In the genomic region with DNA sequence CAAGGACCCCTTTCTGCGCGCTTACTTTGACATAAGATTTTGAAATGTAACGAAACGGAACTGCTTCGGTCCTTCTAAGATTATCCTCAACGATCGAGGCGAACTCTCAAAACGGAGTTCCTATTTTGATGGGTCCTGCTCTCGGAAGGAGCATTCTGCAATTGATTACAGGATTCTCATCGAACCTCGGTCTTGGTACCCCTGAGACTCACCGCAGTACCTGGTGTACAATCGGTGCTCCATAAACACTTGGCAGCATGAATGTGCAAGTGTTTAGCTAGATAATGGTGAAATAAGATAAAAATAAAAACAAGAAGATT, we compare ENCODE assay signal across 8 cellular contexts. TPM values are rescaled to one million over a fixed set of nuclear protein-coding genes. Genes with fewer than 3 reads are reported as not detected.
DNase-seq lines count a peak whose midpoint lies in the region; ATAC-seq, FAIRE-seq and TF ChIP-seq lines count a peak whose summit lies in the region.

No MANE protein-coding gene starts in this region.

- peaks cover 1% of the 10 kb centered on the region for H3K36me3 Mint-ChIP-seq in astrocyte (ENCODE audit: low read depth, unreplicated experiment)

- H3K79me2 ChIP-seq in astrocyte (ENCODE audit: insufficient read depth, low read length), result peaks cover 45% of the 10 kb centered on the region

- intact Hi-C loops in uterus (cut with DNase I; ENCODE audit: low total_unique reads), result no loop called here

- H3K27me3 Mint-ChIP-seq in astrocyte (ENCODE audit: low read depth, unreplicated experiment), result no peaks in the 10 kb centered on the region

- 2% methylated on average over 14 of the region's 14 CpGs for WGBS in liver

- H3K9me3 Mint-ChIP-seq in astrocyte (ENCODE audit: unreplicated experiment), result no peaks in the 10 kb centered on the region

- peak overlapping the region; percentile 94 for H2AFZ ChIP-seq in astrocyte (ENCODE audit: low read depth, low read length)

- H3K27me3 ChIP-seq in astrocyte (ENCODE audit: insufficient read depth, low read length) (no peaks in the 10 kb centered on the region), liver (ENCODE audit: control insufficient read depth in 4 of 4, insufficient read depth in 4 of 4, low read length in 3 of 4) (no peaks in the 10 kb centered on the region), uterus (no peaks in the 10 kb centered on the region)

- peaks cover 6% of the 10 kb centered on the region for H3K4me1 Mint-ChIP-seq in astrocyte (ENCODE audit: low read depth, unreplicated experiment)

- H3K27ac ChIP-seq in astrocyte (ENCODE audit: low read depth, low read length), result peak overlapping the region; percentile 92
- peak overlapping the region; percentile 74 to 92 for H3K27ac ChIP-seq in liver (ENCODE audit: low read depth in 1 of 2, low read length in 2 of 2)
- peak overlapping the region; percentile 88 to 90 for H3K27ac ChIP-seq in uterus

- peak overlapping the region; percentile 93 for H3K4me3 Mint-ChIP-seq in astrocyte (ENCODE audit: unreplicated experiment)

- no peaks in the 10 kb centered on the region for H3K4me1 ChIP-seq in astrocyte (ENCODE audit: insufficient read depth, low read length)
- H3K4me1 ChIP-seq in liver (ENCODE audit: control insufficient read depth in 4 of 4, insufficient read depth in 4 of 4, low read length in 3 of 4), result peaks cover 0 to 25% (median 17%) of the 10 kb centered on the region in 4 donors
- no peaks in the 10 kb centered on the region for H3K4me1 ChIP-seq in uterus

- H3K36me3 ChIP-seq in astrocyte (ENCODE audit: insufficient read depth, low read length) (peaks cover 16% of the 10 kb centered on the region), liver (ENCODE audit: control insufficient read depth in 4 of 4, insufficient read depth in 3 of 4, low read depth in 1 of 4, low read length in 3 of 4) (peaks cover 0 to 13% (median 9%) of the 10 kb centered on the region in 4 donors), uterus (no peaks in the 10 kb centered on the region)

- FAIRE-seq in astrocyte (lab: Jason Lieb, UNC), result no peak

- TF ChIP-seq CTCF in astrocyte (IDR thresholded peaks at IDR 0.05; ENCODE audit: insufficient read depth, low read depth, low read length), result no peak
- no peak for TF ChIP-seq CTCF in liver (IDR thresholded peaks at IDR 0.05; ENCODE audit: low read depth, low read length, missing input control)
- no peak for TF ChIP-seq CTCF in uterus (IDR thresholded peaks at IDR 0.05)

- no peaks in the 10 kb centered on the region for H4K20me1 ChIP-seq in astrocyte (ENCODE audit: insufficient read depth, low read length)

- DNase-seq in astrocyte (ENCODE audit: low read depth) (no peak), uterus (no peak), NCI-H524 treated with DMSO at 0.1 percent for 48 hours (lab: John Stamatoyannopoulos, UW) (no peak), SK-N-DZ (ENCODE audit: low spot score) (no peak)
- DNase-seq in stimulated activated CD4-positive, alpha-beta T cell treated with anti-CD3 and anti-CD28 coated beads, Interleukin-15, amount 100 ng/mL, for 24 hours, result no peak

- TF ChIP-seq POLR2A in uterus (IDR thresholded peaks at IDR 0.05), result no peak

- no peak for TF ChIP-seq RAD21 in liver (IDR thresholded peaks at IDR 0.05)

- H3K9ac ChIP-seq in astrocyte (ENCODE audit: low read length) (peak overlapping the region; percentile 98), liver (ENCODE audit: low read depth in 1 of 2, low read length in 2 of 2) (peak overlapping the region; percentile 84 to 100)

- peak overlapping the region; percentile 89 for H3K4me2 ChIP-seq in astrocyte (ENCODE audit: low read length)

- H3K4me3 ChIP-seq in astrocyte (ENCODE audit: insufficient read depth, low read depth, low read length) (peak overlapping the region; percentile 95), liver (ENCODE audit: low read depth in 1 of 3, low read length in 3 of 3) (peak overlapping the region; percentile 58 to 99 (median 85)), uterus (peak overlapping the region; percentile 75)

- peak; percentile 11 for ATAC-seq in GM18517 (IDR thresholded peaks at IDR 0.05; ENCODE audit: unreplicated experiment)
- peak; percentile 9 for ATAC-seq in HG03095 (IDR thresholded peaks at IDR 0.05; ENCODE audit: unreplicated experiment)

- peak overlapping the region; percentile 97 for H3K27ac Mint-ChIP-seq in astrocyte (ENCODE audit: unreplicated experiment)

- H3K9me3 ChIP-seq in astrocyte (ENCODE audit: insufficient read depth, low read depth, low read length) (no peaks in the 10 kb centered on the region), liver (ENCODE audit: control insufficient read depth in 4 of 4, low read length in 3 of 4) (no peaks in the 10 kb centered on the region), uterus (no peaks in the 10 kb centered on the region)

TF ChIP-seq in liver, 16 proteins besides CTCF, POLR2A, EP300 and RAD21:
- TF ChIP-seq TAF1 (conservative IDR thresholded peaks at IDR 0.05) (no peak), HNF4G (IDR thresholded peaks at IDR 0.05) (no peak), HNF4A (conservative IDR thresholded peaks at IDR 0.05) (no peak), FOXA2 (IDR thresholded peaks at IDR 0.05) (no peak), ZBTB33 (IDR thresholded peaks at IDR 0.05) (no peak), FOXA1 (IDR thresholded peaks at IDR 0.05) (no peak), MAX (IDR thresholded peaks at IDR 0.05) (no peak), NR2F2 (IDR thresholded peaks at IDR 0.05) (no peak), SP1 (IDR thresholded peaks at IDR 0.05) (no peak), JUND (IDR thresholded peaks at IDR 0.05) (no peak), YY1 (IDR thresholded peaks at IDR 0.05) (no peak)
- TF ChIP-seq, protein P1, sequence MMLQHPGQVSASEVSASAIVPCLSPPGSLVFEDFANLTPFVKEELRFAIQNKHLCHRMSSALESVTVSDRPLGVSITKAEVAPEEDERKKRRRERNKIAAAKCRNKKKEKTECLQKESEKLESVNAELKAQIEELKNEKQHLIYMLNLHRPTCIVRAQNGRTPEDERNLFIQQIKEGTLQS (IDR thresholded peaks at IDR 0.05), result no peak
TF ChIP-seq in liver: peak in this region for 0.

RNA-seq across cellular contexts. Expression of gene NEMF, which starts 0.5 kb away (rescaled TPM):
- total RNA-seq in astrocyte, result 61.5 and 63.0 TPM in 2 replicates
- total RNA-seq in liver, result 10 to 100 TPM; 31.5 to 37.2 TPM
- polyA plus RNA-seq in liver, result 10 to 100 TPM in 1 of 2 donors, 1 to 10 TPM in 1; 7.9 to 30.8 TPM
- 100 to 1,000 TPM in 1 of 4 donors, 10 to 100 TPM in 3; 54.3 to 108 (median 74.2) TPM for total RNA-seq in uterus
- polyA plus RNA-seq in SK-N-DZ (2014; cell fraction: cytosol; rRNA removed), result 26.3 and 26.5 TPM in 2 replicates
- 90.0 and 115 TPM in 2 replicates for polyA plus RNA-seq in SK-N-DZ (2014; cell fraction: nucleus; rRNA removed)

RNA-seq across cellular contexts. Expression of gene ARF6, which starts 39.8 kb away (rescaled TPM):
- total RNA-seq in astrocyte, result 53.1 and 53.4 TPM in 2 replicates
- 10 to 100 TPM; 27.5 to 56.2 TPM for total RNA-seq in liver
- polyA plus RNA-seq in liver, result 10 to 100 TPM; 20.3 to 21.5 TPM
- total RNA-seq in uterus, result 10 to 100 TPM; 21.3 to 70.8 (median 36.1) TPM
- 14.9 and 15.8 TPM in 2 replicates for polyA plus RNA-seq in SK-N-DZ (2014; cell fraction: cytosol; rRNA removed)
- 8.2 and 10.6 TPM in 2 replicates for polyA plus RNA-seq in SK-N-DZ (2014; cell fraction: nucleus; rRNA removed)
